Comparison of ENCODE assay signal across 1 cellular context in genomic region chr9:127943746-127944145, GRCh38.
TF ChIP-seq lines count a peak whose summit lies in the region.

No MANE protein-coding gene starts in this region.

TF ChIP-seq in HepG2, 621 proteins besides CTCF, POLR2A, EP300 and RAD21 (continued from another document and continues in another):
- TF ChIP-seq UBTF (CRISPR knock-in tag; IDR thresholded peaks at IDR 0.05) (no peak), FOXA3 (CRISPR knock-in tag; IDR thresholded peaks at IDR 0.05) (no peak), ZNF558 (CRISPR knock-in tag; IDR thresholded peaks at IDR 0.05; ENCODE audit: borderline replicate concordance) (no peak), HMGXB3 (CRISPR knock-in tag; IDR thresholded peaks at IDR 0.05; ENCODE audit: borderline replicate concordance) (no peak), ZMYM2 (CRISPR knock-in tag; IDR thresholded peaks at IDR 0.05) (no peak), PRDM15 (CRISPR knock-in tag; IDR thresholded peaks at IDR 0.05) (no peak), CHD4 (IDR thresholded peaks at IDR 0.05; ENCODE audit: borderline replicate concordance, low read length) (no peak), AHR (CRISPR knock-in tag; IDR thresholded peaks at IDR 0.05) (no peak), ZSCAN5A (CRISPR knock-in tag; IDR thresholded peaks at IDR 0.05; ENCODE audit: borderline replicate concordance) (no peak), TEAD3 (CRISPR knock-in tag; optimal IDR thresholded peaks at IDR 0.05; ENCODE audit: borderline replicate concordance) (peak; percentile 74), KDM2A (CRISPR knock-in tag; IDR thresholded peaks at IDR 0.05; ENCODE audit: borderline replicate concordance, low read depth) (peak; percentile 45; the same call in 1 of the 2 replicates), TFDP1 (CRISPR knock-in tag; IDR thresholded peaks at IDR 0.05; ENCODE audit: borderline replicate concordance) (no peak), ZNF512B (CRISPR knock-in tag; IDR thresholded peaks at IDR 0.05; ENCODE audit: borderline replicate concordance) (no peak), ZNF576 (CRISPR knock-in tag; IDR thresholded peaks at IDR 0.05) (no peak), SRSF4 (IDR thresholded peaks at IDR 0.05; ENCODE audit: low read depth, low read length, poor library complexity, severe bottlenecking) (no peak), ATF3 (CRISPR knock-in tag; IDR thresholded peaks at IDR 0.05) (no peak), ZNF292 (CRISPR knock-in tag; IDR thresholded peaks at IDR 0.05; ENCODE audit: borderline replicate concordance, low read depth) (no peak), SIN3A (IDR thresholded peaks at IDR 0.05; ENCODE audit: borderline replicate concordance, low read depth, low read length) (no peak), ZNF20 (CRISPR knock-in tag; IDR thresholded peaks at IDR 0.05) (no peak), RORA (CRISPR knock-in tag; IDR thresholded peaks at IDR 0.05) (no peak), ZNF446 (CRISPR knock-in tag; IDR thresholded peaks at IDR 0.05) (no peak), ARNT2 (CRISPR knock-in tag; IDR thresholded peaks at IDR 0.05; ENCODE audit: low read depth) (no peak), ZNF841 (CRISPR knock-in tag; IDR thresholded peaks at IDR 0.05; ENCODE audit: borderline replicate concordance) (no peak), ZNF598 (CRISPR knock-in tag; IDR thresholded peaks at IDR 0.05; ENCODE audit: borderline replicate concordance) (no peak), ZNF251 (CRISPR knock-in tag; IDR thresholded peaks at IDR 0.05) (no peak), HNF4G (IDR thresholded peaks at IDR 0.05; ENCODE audit: borderline replicate concordance, low read depth, low read length) (no peak), HNF4G (CRISPR knock-in tag; IDR thresholded peaks at IDR 0.05; ENCODE audit: borderline replicate concordance, low read depth) (no peak), MED8 (CRISPR knock-in tag; IDR thresholded peaks at IDR 0.05; ENCODE audit: insufficient replicate concordance) (no peak), ZNF773 (CRISPR knock-in tag; IDR thresholded peaks at IDR 0.05; ENCODE audit: borderline replicate concordance) (no peak), MEF2D (CRISPR knock-in tag; IDR thresholded peaks at IDR 0.05) (no peak), MAZ (IDR thresholded peaks at IDR 0.05; ENCODE audit: borderline replicate concordance, low read depth, low read length) (0 out of 2 replicates have a peak, but pooled peaks have one; percentile 23), MAZ (CRISPR knock-in tag; IDR thresholded peaks at IDR 0.05; ENCODE audit: low read depth) (no peak), SOX5 (CRISPR knock-in tag; IDR thresholded peaks at IDR 0.05; ENCODE audit: borderline replicate concordance) (peak; percentile 25; the same call in 1 of the 2 replicates), ZNF577 (CRISPR knock-in tag; IDR thresholded peaks at IDR 0.05; ENCODE audit: borderline replicate concordance, low read depth) (no peak), TCF7L2 (IDR thresholded peaks at IDR 0.05; ENCODE audit: low read depth, low read length) (no peak), SSRP1 (CRISPR knock-in tag; IDR thresholded peaks at IDR 0.05) (peak; percentile 1; the same call in 1 of the 2 replicates), ZNF512 (CRISPR knock-in tag; IDR thresholded peaks at IDR 0.05) (no peak), HNRNPK (IDR thresholded peaks at IDR 0.05; ENCODE audit: low read depth, low read length, poor library complexity, severe bottlenecking) (no peak)
